8 cellular contexts compared by ENCODE assay signal in genomic region chr1:66930823-66931174, GRCh38.
DNase-seq lines count a peak whose midpoint lies in the region; ATAC-seq and TF ChIP-seq lines count a peak whose summit lies in the region.

No MANE protein-coding gene starts in this region.

- H3K36me3 ChIP-seq in iPS DF 6.9 (ENCODE audit: control insufficient read depth, insufficient read depth, low read length) = no peaks in the 10 kb centered on the region

- H3K4me1 Mint-ChIP-seq in stimulated activated effector memory CD8-positive, alpha-beta T cell treated with anti-CD3 and anti-CD28 coated beads, Interleukin-12 subunit alpha, Interleukin-12 subunit beta, amount 100 ng/mL, for 72 hours = peaks cover 40% of the 10 kb centered on the region

- H3K4me3 Mint-ChIP-seq in stimulated activated effector memory CD8-positive, alpha-beta T cell treated with anti-CD3 and anti-CD28 coated beads, Interleukin-12 subunit alpha, Interleukin-12 subunit beta, amount 100 ng/mL, for 72 hours = peak overlapping the region; percentile 92

- no peaks in the 10 kb centered on the region for H3K27me3 ChIP-seq in iPS DF 6.9 (ENCODE audit: control insufficient read depth, insufficient read depth, low read length)

- no peaks in the 10 kb centered on the region for H3K9me3 ChIP-seq in iPS DF 6.9 (ENCODE audit: control insufficient read depth, insufficient read depth, low read length)

- no CpG with 5 or more reads among the region's 6 CpGs for WGBS in iPS DF 6.9 (ENCODE audit: insufficient coverage, insufficient read length)

- peak overlapping the region; percentile 97 for H3K27ac Mint-ChIP-seq in stimulated activated effector memory CD8-positive, alpha-beta T cell treated with anti-CD3 and anti-CD28 coated beads, Interleukin-12 subunit alpha, Interleukin-12 subunit beta, amount 100 ng/mL, for 72 hours

- H3K27ac ChIP-seq in iPS DF 6.9 (ENCODE audit: low read length) = no peak overlapping the region

- no peaks in the 10 kb centered on the region for H3K9me3 Mint-ChIP-seq in stimulated activated effector memory CD8-positive, alpha-beta T cell treated with anti-CD3 and anti-CD28 coated beads, Interleukin-12 subunit alpha, Interleukin-12 subunit beta, amount 100 ng/mL, for 72 hours

- H3K4me3 ChIP-seq in WI38 (ENCODE audit: low read depth, low read length) = peak overlapping the region; percentile 87
- H3K4me3 ChIP-seq in iPS DF 6.9 (ENCODE audit: low read length) = peak overlapping the region; percentile 68; the same call in 1 of the 2 replicates

- peak; percentile 41 for DNase-seq in NCI-H1105 treated with DMSO at 0.1 percent for 48 hours (lab: John Stamatoyannopoulos, UW)
- no peak for DNase-seq in NCI-H1105 (lab: John Stamatoyannopoulos, UW)
- DNase-seq in iPS DF 6.9 (ENCODE audit: low read depth, low spot score) = no peak
- no peak for DNase-seq in stimulated activated effector memory CD8-positive, alpha-beta T cell treated with anti-CD3 and anti-CD28 coated beads, Interleukin-12 subunit alpha, Interleukin-12 subunit beta, amount 100 ng/mL, for 72 hours (ENCODE audit: low spot score in 2 of 2)
- no peak for DNase-seq in OCI-M1 (lab: John Stamatoyannopoulos, UW)

- H3K36me3 Mint-ChIP-seq in stimulated activated effector memory CD8-positive, alpha-beta T cell treated with anti-CD3 and anti-CD28 coated beads, Interleukin-12 subunit alpha, Interleukin-12 subunit beta, amount 100 ng/mL, for 72 hours = peaks cover 23% of the 10 kb centered on the region

- no peak for ATAC-seq in stimulated activated effector memory CD8-positive, alpha-beta T cell treated with anti-CD3 and anti-CD28 coated beads, Interleukin-12 subunit alpha, Interleukin-12 subunit beta, amount 100 ng/mL, for 72 hours
- ATAC-seq in GM21528 (IDR thresholded peaks at IDR 0.05; ENCODE audit: low FRiP score, unreplicated experiment) (no peak), GM21825 (IDR thresholded peaks at IDR 0.05; ENCODE audit: unreplicated experiment) (no peak)

- no peaks in the 10 kb centered on the region for H3K4me1 ChIP-seq in iPS DF 6.9 (ENCODE audit: control insufficient read depth, insufficient read depth, low read length)

- no peak for TF ChIP-seq CTCF in WI38 (IDR thresholded peaks at IDR 0.05; ENCODE audit: low read depth, low read length)
